Comparison of ENCODE assay signal across 21 cellular contexts in the genomic region with DNA sequence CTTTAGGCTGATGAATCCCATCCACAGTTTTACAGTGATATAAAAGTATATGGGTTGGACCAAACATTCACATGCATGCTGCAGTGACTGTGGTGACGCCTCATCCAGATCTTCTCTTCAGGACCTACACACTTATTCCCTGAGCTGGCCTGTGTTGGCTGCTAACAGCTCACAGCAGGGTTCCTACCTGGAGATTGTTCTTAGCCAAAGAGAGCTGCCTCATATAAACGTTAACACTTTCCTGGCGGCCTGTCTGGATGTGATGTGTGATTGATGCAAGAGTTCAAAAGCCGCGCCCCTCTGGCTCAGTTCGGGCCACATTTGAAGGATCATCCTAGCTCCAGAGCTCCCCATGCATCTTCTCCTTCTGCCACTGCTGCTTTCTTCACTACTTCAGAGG.
"Had no signal": no experiment of that assay in that cellular context is flagged by ENCODE, and none has a peak within 500 bp of the region (broad histone marks: within the 10 kb centered on the region; RNA-seq: fewer than 3 reads in every experiment).

No MANE protein-coding gene starts in this region.

- H3K9me3 Mint-ChIP-seq: memory B cell; natural killer cell treated with Interleukin-12 subunit alpha and Interleukin-12 subunit beta and Interleukin-15 and Interleukin-18, amount 100 ng/mL, for 72 hours had no signal

- H3K4me1 Mint-ChIP-seq: memory B cell had no signal

- ATAC-seq: esophagus mucosa; heart left ventricle; left cardiac atrium; lower lobe of right lung; natural killer cell treated with Interleukin-12 subunit alpha and Interleukin-12 subunit beta and Interleukin-15 and Interleukin-18, amount 100 ng/mL, for 72 hours; pancreas; right cardiac atrium had no signal

- H3K27me3 Mint-ChIP-seq: memory B cell; natural killer cell treated with Interleukin-12 subunit alpha and Interleukin-12 subunit beta and Interleukin-15 and Interleukin-18, amount 100 ng/mL, for 72 hours; progenitor cell of endocrine pancreas had no signal

- H3K4me3 Mint-ChIP-seq: memory B cell; natural killer cell treated with Interleukin-12 subunit alpha and Interleukin-12 subunit beta and Interleukin-15 and Interleukin-18, amount 100 ng/mL, for 72 hours had no signal

- DNase-seq: effector CD4-positive, alpha-beta T cell; heart left ventricle; hippocampal formation; kidney; left cardiac atrium; left ventricle myocardium inferior; lower lobe of right lung; midbrain; occipital lobe; pancreas; right cardiac atrium; small intestine; stimulated activated CD4-positive, alpha-beta T cell treated with anti-CD3 and anti-CD28 coated beads, Interleukin-12 subunit alpha, Interleukin-12 subunit beta, amount 100 ng/mL, for 4 hours; stimulated activated naive CD4-positive, alpha-beta T cell; stomach; substantia nigra; transverse colon had no signal

- H3K27ac Mint-ChIP-seq: memory B cell; natural killer cell treated with Interleukin-12 subunit alpha and Interleukin-12 subunit beta and Interleukin-15 and Interleukin-18, amount 100 ng/mL, for 72 hours; progenitor cell of endocrine pancreas had no signal
